ENCODE assay signal across 20 cellular contexts in the genomic region with DNA sequence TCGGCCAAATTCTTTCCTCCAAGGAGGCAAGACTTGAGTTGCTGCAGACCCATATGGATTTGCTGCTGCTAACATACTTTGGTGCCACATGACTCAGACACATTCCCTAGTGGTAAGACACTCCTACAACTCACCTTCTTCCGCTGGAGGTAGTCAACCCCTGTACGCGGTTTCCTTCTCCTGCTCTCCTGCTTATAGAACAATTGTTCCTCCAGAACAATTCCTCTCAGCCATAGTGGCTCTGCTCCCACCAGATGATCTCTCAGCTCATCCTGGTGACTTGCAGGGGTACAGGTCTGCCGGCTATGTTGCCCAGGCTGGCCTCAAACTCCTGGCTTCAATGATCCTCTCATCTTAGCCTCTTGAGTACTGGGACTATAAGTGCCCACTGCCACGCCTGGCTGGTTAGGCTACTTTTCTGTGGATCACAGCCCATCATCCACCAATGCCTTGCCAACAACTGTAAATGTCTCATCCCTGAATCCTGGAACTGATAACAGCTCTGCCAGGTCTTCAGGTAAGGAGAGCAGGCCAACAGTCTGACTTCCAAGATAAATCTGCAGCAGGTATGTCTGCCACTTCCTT. TPM values are rescaled to one million over a fixed set of nuclear protein-coding genes. Genes with fewer than 3 reads are reported as not detected.
DNase-seq lines count a peak whose midpoint lies in the region; ATAC-seq, FAIRE-seq and TF ChIP-seq lines count a peak whose summit lies in the region.
"Had no signal": no experiment of that assay in that cellular context is flagged by ENCODE, and none has a peak within 500 bp of the region (broad histone marks: within the 10 kb centered on the region; RNA-seq: fewer than 3 reads in every experiment).

No MANE protein-coding gene starts in this region.

- no peak for DNase-seq in activated CD8-positive, alpha-beta T cell treated with anti-CD3 and anti-CD28 coated beads, Interleukin-2, amount 10 ng/mL, durations not matched to agents 7 days and 5 days
- DNase-seq in activated CD8-positive, alpha-beta T cell treated with anti-CD3 and anti-CD28 coated beads for 36 hours, result no peak
- DNase-seq in GM23338 (ENCODE audit: low spot score), result no peak
- DNase-seq in bronchial epithelial cell (ENCODE audit: low read depth), result peak; percentile 20
- no peak for DNase-seq in gastrocnemius medialis
- no peak for DNase-seq in dorsolateral prefrontal cortex
- no peak for DNase-seq in breast epithelium (ENCODE audit: low spot score in 2 of 2)
- DNase-seq in medulla oblongata (ENCODE audit: extremely low spot score), result no peak
- DNase-seq: KBM-7, NCI-H1048, NCI-H146, NCI-H2107, NCI-H446 treated with DMSO at 0.1 percent for 48 hours, NCI-H774 had no signal

- CTCF ChIA-PET in activated CD8-positive, alpha-beta T cell treated with anti-CD3 and anti-CD28 coated beads, Interleukin-2, amount 10 ng/mL, durations not matched to agents 7 days and 5 days (lab: Charles Lee), result interaction anchor here (1.0 to 8.4 kb wide), 8 partner anchors 10 to 437 kb away, joined by 3 to 389 read pairs (median 19); partner anchors contain the start of genes CCR5 and FYCO1
- CTCF ChIA-PET in activated CD8-positive, alpha-beta T cell treated with anti-CD3 and anti-CD28 coated beads for 36 hours (lab: Charles Lee), result interaction anchor here (0.8 to 35.9 kb wide), 4 partner anchors 10 to 142 kb away, joined by 3 to 656 read pairs (median 26); no protein-coding TSS in a partner anchor

- H3K9me2 ChIP-seq in GM23338 (ENCODE audit: insufficient read depth), result no peaks in the 10 kb centered on the region

- H4K20me1 ChIP-seq in GM23338 (replicated peaks; ENCODE audit: insufficient read depth), result peaks cover 11% of the 10 kb centered on the region

- H3K4me1 ChIP-seq in GM23338 (ENCODE audit: insufficient read depth), result no peaks in the 10 kb centered on the region
- peaks cover 20 to 38% of the 10 kb centered on the region in 2 donors for H3K4me1 ChIP-seq in gastrocnemius medialis
- H3K4me1 ChIP-seq in breast epithelium, result no peaks in the 10 kb centered on the region

- H3K27me3 ChIP-seq in GM23338 (ENCODE audit: insufficient read depth), result no peaks in the 10 kb centered on the region
- H3K27me3 ChIP-seq in bronchial epithelial cell (ENCODE audit: control insufficient read depth, insufficient read depth, low read length), result no peaks in the 10 kb centered on the region
- no peaks in the 10 kb centered on the region for H3K27me3 ChIP-seq in gastrocnemius medialis
- H3K27me3 ChIP-seq in dorsolateral prefrontal cortex, result no peaks in the 10 kb centered on the region
- no peaks in the 10 kb centered on the region for H3K27me3 ChIP-seq in breast epithelium

- no peaks in the 10 kb centered on the region for H3K9me3 ChIP-seq in gastrocnemius medialis
- H3K9me3 ChIP-seq in breast epithelium, result peaks cover 0 to 7% of the 10 kb centered on the region in 2 donors

- no peaks in the 10 kb centered on the region for H3F3A ChIP-seq in GM23338 (replicated peaks; ENCODE audit: low read depth)

- ATAC-seq in activated CD8-positive, alpha-beta T cell treated with anti-CD3 and anti-CD28 coated beads, Interleukin-2, amount 10 ng/mL, durations not matched to agents 7 days and 5 days, result no peak
- no peak for ATAC-seq in activated CD8-positive, alpha-beta T cell treated with anti-CD3 and anti-CD28 coated beads for 36 hours
- ATAC-seq in GM23338 (no peak), gastrocnemius medialis (no peak)
- ATAC-seq: HCT116, Right ventricle myocardium inferior had no signal

- no peaks in the 10 kb centered on the region for H3K27me3 Mint-ChIP-seq in activated CD8-positive, alpha-beta T cell treated with anti-CD3 and anti-CD28 coated beads, Interleukin-2, amount 10 ng/mL, durations not matched to agents 7 days and 5 days (ENCODE audit: low read depth)
- H3K27me3 Mint-ChIP-seq in activated CD8-positive, alpha-beta T cell treated with anti-CD3 and anti-CD28 coated beads for 36 hours, result peaks cover 2% of the 10 kb centered on the region
- H3K27me3 Mint-ChIP-seq in GM23338 (ENCODE audit: insufficient read depth, low read depth, poor library complexity), result peaks cover 4% of the 10 kb centered on the region

- H2AFZ ChIP-seq in GM23338, result no peak overlapping the region

- H3K4me2 ChIP-seq in GM23338, result no peak overlapping the region

- FAIRE-seq in bronchial epithelial cell (lab: Jason Lieb, UNC), result no peak
- FAIRE-seq: D721Med had no signal

- in situ Hi-C loops in gastrocnemius medialis (cut with MboI; ENCODE audit: low sequenced_read_pairs in 4 of 4), result loop anchor here (5.0 to 25.0 kb wide), 2 partner anchors 136 to 421 kb away; partner anchors contain the start of genes CCR2 (in 1 of the 4) and CCR5 (in 1 of the 4)

- H3K27ac Mint-ChIP-seq in activated CD8-positive, alpha-beta T cell treated with anti-CD3 and anti-CD28 coated beads, Interleukin-2, amount 10 ng/mL, durations not matched to agents 7 days and 5 days, result peak overlapping the region; percentile 30
- H3K27ac Mint-ChIP-seq in activated CD8-positive, alpha-beta T cell treated with anti-CD3 and anti-CD28 coated beads for 36 hours, result no peak overlapping the region
- H3K27ac Mint-ChIP-seq in GM23338, result peak overlapping the region; percentile 26; the same call in 1 of the 2 replicates

- H3K36me3 ChIP-seq in GM23338 (ENCODE audit: insufficient read depth) (peaks cover 2% of the 10 kb centered on the region), bronchial epithelial cell (ENCODE audit: control insufficient read depth, insufficient read depth, low read length) (peaks cover 2% of the 10 kb centered on the region), gastrocnemius medialis (peaks cover 0 to 18% of the 10 kb centered on the region in 2 donors), breast epithelium (no peaks in the 10 kb centered on the region)

- H3K4me1 Mint-ChIP-seq in activated CD8-positive, alpha-beta T cell treated with anti-CD3 and anti-CD28 coated beads, Interleukin-2, amount 10 ng/mL, durations not matched to agents 7 days and 5 days (ENCODE audit: low read depth), result peaks cover 82% of the 10 kb centered on the region
- H3K4me1 Mint-ChIP-seq in activated CD8-positive, alpha-beta T cell treated with anti-CD3 and anti-CD28 coated beads for 36 hours (ENCODE audit: low read depth), result peaks cover 40% of the 10 kb centered on the region
- peaks cover 17% of the 10 kb centered on the region for H3K4me1 Mint-ChIP-seq in GM23338

- peaks cover 78% of the 10 kb centered on the region for H3K36me3 Mint-ChIP-seq in activated CD8-positive, alpha-beta T cell treated with anti-CD3 and anti-CD28 coated beads, Interleukin-2, amount 10 ng/mL, durations not matched to agents 7 days and 5 days (ENCODE audit: low read depth)
- H3K36me3 Mint-ChIP-seq in activated CD8-positive, alpha-beta T cell treated with anti-CD3 and anti-CD28 coated beads for 36 hours (ENCODE audit: low read depth), result peaks cover 44% of the 10 kb centered on the region
- H3K36me3 Mint-ChIP-seq in GM23338 (ENCODE audit: low read depth), result peaks cover 20% of the 10 kb centered on the region

- intact Hi-C loops in activated CD8-positive, alpha-beta T cell treated with anti-CD3 and anti-CD28 coated beads for 36 hours (cut with micrococcal nuclease), result loop anchor here (5.0 to 10.0 kb wide), 2 partner anchors 36 to 434 kb away; partner anchors contain the start of gene CCR5
- intact Hi-C loops in gastrocnemius medialis (cut with DNase I; ENCODE audit: low total_unique reads) (no loop called here), dorsolateral prefrontal cortex (cut with DNase I) (loop anchor here in 1 of 2 donors (5.0 kb wide), 1 partner anchor 431 kb away; the partner anchor contains the start of gene CCR5), breast epithelium (cut with DNase I; ENCODE audit: low total_unique reads) (no loop called here)

- H3K4me3 ChIP-seq in GM23338 (no peak overlapping the region), bronchial epithelial cell (ENCODE audit: low read depth, low read length) (no peak overlapping the region), gastrocnemius medialis (no peak overlapping the region), dorsolateral prefrontal cortex (no peak overlapping the region), breast epithelium (no peak overlapping the region)

- peaks cover 6% of the 10 kb centered on the region for H3K9me3 Mint-ChIP-seq in activated CD8-positive, alpha-beta T cell treated with anti-CD3 and anti-CD28 coated beads, Interleukin-2, amount 10 ng/mL, durations not matched to agents 7 days and 5 days (ENCODE audit: insufficient read depth)
- H3K9me3 Mint-ChIP-seq in activated CD8-positive, alpha-beta T cell treated with anti-CD3 and anti-CD28 coated beads for 36 hours, result peaks cover 2% of the 10 kb centered on the region
- no peaks in the 10 kb centered on the region; the same call in 2 of the 3 replicates for H3K9me3 Mint-ChIP-seq in GM23338

- POLR2A ChIA-PET in activated CD8-positive, alpha-beta T cell treated with anti-CD3 and anti-CD28 coated beads, Interleukin-2, amount 10 ng/mL, durations not matched to agents 7 days and 5 days (lab: Charles Lee), result interaction anchor here (1.3 to 1.6 kb wide), 2 partner anchors 10 to 41 kb away, joined by 3 to 4 read pairs; no protein-coding TSS in a partner anchor
- POLR2A ChIA-PET in activated CD8-positive, alpha-beta T cell treated with anti-CD3 and anti-CD28 coated beads for 36 hours (lab: Charles Lee), result interaction anchor here (2.6 to 4.1 kb wide), 2 partner anchors 53 to 138 kb away, joined by 8 to 22 read pairs; no protein-coding TSS in a partner anchor

- no peak overlapping the region for H3K4me3 Mint-ChIP-seq in activated CD8-positive, alpha-beta T cell treated with anti-CD3 and anti-CD28 coated beads, Interleukin-2, amount 10 ng/mL, durations not matched to agents 7 days and 5 days
- H3K4me3 Mint-ChIP-seq in activated CD8-positive, alpha-beta T cell treated with anti-CD3 and anti-CD28 coated beads for 36 hours, result no peak overlapping the region
- H3K4me3 Mint-ChIP-seq in GM23338, result no peak overlapping the region

- H3K27ac ChIP-seq in GM23338 (ENCODE audit: low read depth) (no peak overlapping the region), gastrocnemius medialis (peak overlapping the region; percentile 21 to 80 (median 56)), dorsolateral prefrontal cortex (no peak overlapping the region), breast epithelium (no peak overlapping the region)
- H3K27ac ChIP-seq: HL-60 had no signal

- TF ChIP-seq CTCF in activated CD8-positive, alpha-beta T cell treated with anti-CD3 and anti-CD28 coated beads for 36 hours (IDR thresholded peaks at IDR 0.05), result no peak
- no peak for TF ChIP-seq CTCF in GM23338 (conservative IDR thresholded peaks at IDR 0.05; ENCODE audit: low read depth in 2 of 2)
- no peak for TF ChIP-seq CTCF in bronchial epithelial cell (IDR thresholded peaks at IDR 0.05; ENCODE audit: insufficient read depth, low read length, severe bottlenecking)
- TF ChIP-seq CTCF in gastrocnemius medialis (IDR thresholded peaks at IDR 0.05 in 4 of 5, conservative IDR thresholded peaks at IDR 0.05 in 1 of 5), result no peak
- no peak for TF ChIP-seq CTCF in dorsolateral prefrontal cortex (IDR thresholded peaks at IDR 0.05 in 54 of 56, conservative IDR thresholded peaks at IDR 0.05 in 2 of 56; ENCODE audit: low read depth in 1 of 56, partially characterized antibody in 56 of 56)
- TF ChIP-seq CTCF in breast epithelium (IDR thresholded peaks at IDR 0.05), result no peak

- H3K79me2 ChIP-seq in GM23338 (replicated peaks; ENCODE audit: insufficient read depth), result no peaks in the 10 kb centered on the region

- TF ChIP-seq POLR2A in gastrocnemius medialis (IDR thresholded peaks at IDR 0.05) (no peak), breast epithelium (IDR thresholded peaks at IDR 0.05) (no peak)

RNA-seq across cellular contexts. Expression of gene CXCR6, which starts 2.4 kb away (rescaled TPM):
- total RNA-seq in activated CD8-positive, alpha-beta T cell treated with anti-CD3 and anti-CD28 coated beads, Interleukin-2, amount 10 ng/mL, durations not matched to agents 7 days and 5 days, result 10 to 100 TPM; 26.5 to 27.6 TPM
- 1 to 10 TPM; 3.2 to 3.4 TPM for total RNA-seq in activated CD8-positive, alpha-beta T cell treated with anti-CD3 and anti-CD28 coated beads for 36 hours
- total RNA-seq in GM23338 (2014; rRNA removed; shearing (Covaris generic)), result not detected in 2 replicates
- polyA plus RNA-seq in GM23338 (2016; fragmentation: Nextera tagmentation; extraction: Ambion mirVana), result 0.10 and 0.24 TPM in 2 replicates
- not detected in 2 replicates for total RNA-seq in bronchial epithelial cell
- under 1 TPM in 2 of 4 donors, not detected in 2; 0.29 to 0.51 TPM for total RNA-seq in gastrocnemius medialis
- total RNA-seq in dorsolateral prefrontal cortex, result 1 to 10 TPM in 1 of 120 experiments, under 1 TPM in 15, not detected in 104; 0.21 to 1.0 (median 0.45) TPM
- total RNA-seq in breast epithelium, result 1 to 10 TPM in 2 of 3 donors, under 1 TPM in 1; 0.64 to 4.5 (median 4.3) TPM
- total RNA-seq: A673, M059J had no signal

RNA-seq across cellular contexts. Expression of gene CCR9, which starts 54.5 kb away (rescaled TPM):
- total RNA-seq in activated CD8-positive, alpha-beta T cell treated with anti-CD3 and anti-CD28 coated beads, Interleukin-2, amount 10 ng/mL, durations not matched to agents 7 days and 5 days, result under 1 TPM in 1 of 2 experiments, not detected in 1; 0.08 TPM
- under 1 TPM; 0.20 TPM for total RNA-seq in activated CD8-positive, alpha-beta T cell treated with anti-CD3 and anti-CD28 coated beads for 36 hours
- total RNA-seq in GM23338 (2014; rRNA removed; shearing (Covaris generic)), result not detected in 2 replicates
- not detected in 2 replicates for polyA plus RNA-seq in GM23338 (2016; fragmentation: Nextera tagmentation; extraction: Ambion mirVana)
- total RNA-seq in bronchial epithelial cell (not detected in 2 replicates), gastrocnemius medialis (under 1 TPM in 2 of 4 donors, not detected in 2; 0.09 to 0.13 TPM), dorsolateral prefrontal cortex (1 to 10 TPM in 2 of 120 experiments, under 1 TPM in 65, not detected in 53; 0.16 to 1.3 (median 0.42) TPM), breast epithelium (not detected)
- total RNA-seq: A673, M059J, Right ventricle myocardium inferior had no signal

RNA-seq across cellular contexts. Expression of gene FYCO1, which starts 54.8 kb away (rescaled TPM):
- total RNA-seq in activated CD8-positive, alpha-beta T cell treated with anti-CD3 and anti-CD28 coated beads, Interleukin-2, amount 10 ng/mL, durations not matched to agents 7 days and 5 days, result 10 to 100 TPM; 16.6 to 19.5 TPM
- total RNA-seq in activated CD8-positive, alpha-beta T cell treated with anti-CD3 and anti-CD28 coated beads for 36 hours, result 10 to 100 TPM; 14.1 to 14.5 TPM
- 17.2 and 19.1 TPM in 2 replicates for total RNA-seq in GM23338 (2014; rRNA removed; shearing (Covaris generic))
- polyA plus RNA-seq in GM23338 (2016; fragmentation: Nextera tagmentation; extraction: Ambion mirVana), result 3.8 and 4.5 TPM in 2 replicates
- total RNA-seq in bronchial epithelial cell (7.9 and 18.1 TPM in 2 replicates), gastrocnemius medialis (10 to 100 TPM; 47.4 to 99.8 (median 84.2) TPM), dorsolateral prefrontal cortex (10 to 100 TPM in 110 of 120 experiments, 1 to 10 TPM in 10; 7.9 to 24.8 (median 13.3) TPM), breast epithelium (10 to 100 TPM; 40.7 to 48.2 (median 44.6) TPM)

Comparison
In these comparisons a context has a peak if more than half of its experiments do, and no peak if none do; other contexts are left out.
1. RNA of gene CXCR6, which starts 2.4 kb away (total RNA-seq): 26.5 to 27.6 TPM in activated CD8-positive, alpha-beta T cell treated with anti-CD3 and anti-CD28 coated beads, Interleukin-2, amount 10 ng/mL, durations not matched to agents 7 days and 5 days; 0.64 to 4.5 TPM in breast epithelium, 3.2 to 3.4 TPM in activated CD8-positive, alpha-beta T cell treated with anti-CD3 and anti-CD28 coated beads for 36 hours, 0.29 to 0.51 TPM in gastrocnemius medialis, not detected in GM23338, not detected in bronchial epithelial cell and 0.21 to 1.0 TPM in dorsolateral prefrontal cortex; every median in the first group is over 4 times any median in the second.
2. H3K27ac ChIP-seq: peak in gastrocnemius medialis (4 of 4); none in GM23338 (single experiment), dorsolateral prefrontal cortex (0 of 59) and breast epithelium (0 of 2).